Comparison of ENCODE assay signal across 19 cellular contexts in the genomic region with DNA sequence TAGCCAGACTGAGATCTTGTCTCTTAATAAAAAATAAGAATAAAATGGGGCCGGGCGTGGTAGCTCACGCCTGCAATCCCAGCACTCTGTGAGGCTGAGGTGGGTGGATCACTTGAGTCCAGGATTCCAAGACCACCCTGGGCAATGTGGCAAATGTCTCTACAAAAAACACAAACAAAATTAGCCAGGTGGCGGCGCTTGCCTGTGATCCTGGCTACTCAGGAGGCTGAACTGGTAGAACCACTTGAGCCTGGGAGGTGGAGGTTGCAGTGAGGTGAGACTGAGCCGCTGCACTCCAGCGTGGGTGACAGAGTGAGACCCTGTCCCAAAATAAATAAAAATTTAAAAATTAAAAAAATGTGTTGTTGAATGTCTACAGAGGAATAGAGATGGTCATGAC. TPM values are rescaled to one million over a fixed set of nuclear protein-coding genes. Genes with fewer than 3 reads are reported as not detected.
DNase-seq lines count a peak whose midpoint lies in the region; ATAC-seq and TF ChIP-seq lines count a peak whose summit lies in the region.
"Had no signal": no experiment of that assay in that cellular context is flagged by ENCODE, and none has a peak within 500 bp of the region (broad histone marks: within the 10 kb centered on the region; RNA-seq: fewer than 3 reads in every experiment).

No MANE protein-coding gene starts in this region.

- H3K9me3 ChIP-seq in A673 (ENCODE audit: low read depth, low read length, poor library complexity, severe bottlenecking) = no peaks in the 10 kb centered on the region
- H3K9me3 ChIP-seq: SJCRH30 had no signal

- POLR2A ChIA-PET in A673 (lab: Charles Lee; ENCODE audit: low non-redundant PET) = no interaction called here

- CTCF ChIA-PET in A673 (lab: Charles Lee) = no interaction called here

- no peak overlapping the region for H3K4me3 ChIP-seq in A673 (ENCODE audit: low read depth, low read length, poor library complexity, severe bottlenecking)
- H3K4me3 ChIP-seq: SJCRH30 had no signal

- intact Hi-C loops in A673 (cut with micrococcal nuclease; ENCODE audit: unreplicated experiment) = no loop called here

- H3K4me1 ChIP-seq in A673 (ENCODE audit: insufficient read depth, low read length, poor library complexity, severe bottlenecking) = no peaks in the 10 kb centered on the region
- H3K4me1 ChIP-seq: SJCRH30 had no signal

- H3K27ac ChIP-seq in C4-2B (no peak overlapping the region), A673 (ENCODE audit: low read depth, low read length, poor library complexity, severe bottlenecking) (no peak overlapping the region)
- H3K27ac ChIP-seq: SJCRH30 had no signal

- BruUV-seq in A673 (replicated peaks; lab: Mats Ljungman, UMichigan) = no TSS peak

- TF ChIP-seq CTCF in C4-2B (conservative IDR thresholded peaks at IDR 0.05) (peak; percentile 59), A673 (conservative IDR thresholded peaks at IDR 0.05; ENCODE audit: low read depth, low read length) (no peak)

- ATAC-seq in GM21529 (IDR thresholded peaks at IDR 0.05; ENCODE audit: unreplicated experiment) = no peak
- ATAC-seq: activated CD8-positive, alpha-beta T cell treated with anti-CD3 and anti-CD28 coated beads, Interleukin-2, amount 10 ng/mL, durations not matched to agents 7 days and 5 days; activated T-cell treated with anti-CD3 and anti-CD28 coated beads, Interleukin-2, amount 50 U/mL, for 72 hours; left lobe of liver; T-helper 17 cell had no signal

- H3K36me3 ChIP-seq in A673 (ENCODE audit: insufficient read depth, low read length, poor library complexity, severe bottlenecking) = no peaks in the 10 kb centered on the region
- H3K36me3 ChIP-seq: SJCRH30 had no signal

- DNase-seq in ELF-1 (ENCODE audit: low read depth, low spot score) (peak; percentile 53), NCI-H748 (lab: John Stamatoyannopoulos, UW; ENCODE audit: unreplicated experiment) (peak; percentile 63), islet precursor cell (peak; percentile 74), A673 (ENCODE audit: low spot score) (no peak)
- DNase-seq in activated CD8-positive, alpha-beta memory T cell treated with anti-CD3 and anti-CD28 coated beads, Interleukin-2, amount 50 U/mL, for 48 hours = no peak
- DNase-seq in activated CD8-positive, alpha-beta memory T cell treated with anti-CD3 and anti-CD28 coated beads for 24 hours = no peak
- DNase-seq: activated CD8-positive, alpha-beta T cell treated with anti-CD3 and anti-CD28 coated beads, Interleukin-2, amount 10 ng/mL, durations not matched to agents 7 days and 5 days; activated T-cell treated with anti-CD3 and anti-CD28 coated beads, Interleukin-2, amount 50 U/mL, for 72 hours; CD4-positive, alpha-beta memory T cell; effector CD4-positive, alpha-beta T cell; EL; NCI-H187 treated with DMSO at 0.1 percent for 48 hours; NCI-H510A; SJCRH30; substantia nigra; T-helper 17 cell had no signal

- H3K27me3 ChIP-seq in A673 (replicated peaks; ENCODE audit: insufficient read depth, low read depth, low read length, poor library complexity) = no peaks in the 10 kb centered on the region

RNA-seq across cellular contexts. Expression of gene DEF8, which starts 2.9 kb away (rescaled TPM):
- total RNA-seq in A673 (2021) = 88.8 and 90.1 TPM in 2 replicates

RNA-seq across cellular contexts. Expression of gene TUBB3, which starts 22.5 kb away (rescaled TPM):
- 273 and 297 TPM in 2 replicates for total RNA-seq in A673 (2021)

RNA-seq across cellular contexts. Expression of gene MC1R, which starts 27.0 kb away (rescaled TPM):
- total RNA-seq in A673 (2021) = 13.4 and 16.6 TPM in 2 replicates

Comparison
In these comparisons a context has a peak if more than half of its experiments do, and no peak if none do; other contexts are left out.
1. DNase-seq: peak in ELF-1 (single experiment), NCI-H748 (single experiment) and islet precursor cell (single experiment); none in activated CD8-positive, alpha-beta memory T cell treated with anti-CD3 and anti-CD28 coated beads, Interleukin-2, amount 50 U/mL, for 48 hours (single experiment), activated CD8-positive, alpha-beta memory T cell treated with anti-CD3 and anti-CD28 coated beads for 24 hours (single experiment) and A673 (single experiment).